1 cellular context compared by ENCODE assay signal in genomic region chr17:19648475-19649406, GRCh38.
TF ChIP-seq lines count a peak whose summit lies in the region.

ALDH3A2 (plus strand) TSS chr17:19648751; CDS start chr17:19648972, 221 bp downstream.

TF ChIP-seq in A549, 52 proteins besides CTCF, POLR2A, EP300 and RAD21 (continued from another document):
- TF ChIP-seq CBX2 (IDR thresholded peaks at IDR 0.05; ENCODE audit: borderline replicate concordance, low read depth) (no peak), HOXA7 (CRISPR knock-in tag; IDR thresholded peaks at IDR 0.05) (0 out of 2 replicates have a peak, but pooled peaks have one; percentile 40), TFCP2L1 (CRISPR knock-in tag; IDR thresholded peaks at IDR 0.05) (no peak; the same call in none of the 2 replicates), RFX5 (IDR thresholded peaks at IDR 0.05) (peak; percentile 20; the same call in 1 of the 2 replicates), REST (IDR thresholded peaks at IDR 0.05) (no peak), HES2 (IDR thresholded peaks at IDR 0.05) (no peak), E2F6 (IDR thresholded peaks at IDR 0.05; ENCODE audit: borderline replicate concordance, low read depth) (peak; percentile 91; the same call in 1 of the 2 replicates), NPAS2 (CRISPR knock-in tag; IDR thresholded peaks at IDR 0.05; ENCODE audit: borderline replicate concordance) (no peak), FOSL2 (IDR thresholded peaks at IDR 0.05) (no peak), FOSL2 (CRISPR knock-in tag; IDR thresholded peaks at IDR 0.05) (no peak), CHD2 (IDR thresholded peaks at IDR 0.05; ENCODE audit: low read length, partially characterized antibody) (no peak), ZNF302 (CRISPR knock-in tag; IDR thresholded peaks at IDR 0.05) (no peak), MAX (IDR thresholded peaks at IDR 0.05) (peak; percentile 97), POLR2AphosphoS2 (conservative IDR thresholded peaks at IDR 0.05; ENCODE audit: low read length) (no peak), TP53 (CRISPR knock-in tag; IDR thresholded peaks at IDR 0.05) (0 out of 2 replicates have a peak, but pooled peaks have one; percentile 1), NR3C1 (IDR thresholded peaks at IDR 0.05) (no peak), KDM1A (IDR thresholded peaks at IDR 0.05; ENCODE audit: low read depth) (0 out of 2 replicates have a peak, but pooled peaks have one; percentile 34), RNF2 (IDR thresholded peaks at IDR 0.05; ENCODE audit: borderline replicate concordance, low read depth) (no peak), FOXS1 (CRISPR knock-in tag; IDR thresholded peaks at IDR 0.05) (no peak), SREBF2 (IDR thresholded peaks at IDR 0.05) (no peak), ESRRA (IDR thresholded peaks at IDR 0.05; ENCODE audit: borderline replicate concordance, low read length) (no peak; the same call in 1 of the 2 replicates), PBX3 (IDR thresholded peaks at IDR 0.05) (no peak; the same call in 1 of the 2 replicates), HOXB5 (CRISPR knock-in tag; IDR thresholded peaks at IDR 0.05) (no peak), EHF (CRISPR knock-in tag; IDR thresholded peaks at IDR 0.05) (no peak; the same call in 1 of the 2 replicates), ZSCAN20 (CRISPR knock-in tag; IDR thresholded peaks at IDR 0.05) (no peak), FOSB (CRISPR knock-in tag; IDR thresholded peaks at IDR 0.05) (no peak)
